Comparison of ENCODE assay signal across 9 cellular contexts in the genomic region with DNA sequence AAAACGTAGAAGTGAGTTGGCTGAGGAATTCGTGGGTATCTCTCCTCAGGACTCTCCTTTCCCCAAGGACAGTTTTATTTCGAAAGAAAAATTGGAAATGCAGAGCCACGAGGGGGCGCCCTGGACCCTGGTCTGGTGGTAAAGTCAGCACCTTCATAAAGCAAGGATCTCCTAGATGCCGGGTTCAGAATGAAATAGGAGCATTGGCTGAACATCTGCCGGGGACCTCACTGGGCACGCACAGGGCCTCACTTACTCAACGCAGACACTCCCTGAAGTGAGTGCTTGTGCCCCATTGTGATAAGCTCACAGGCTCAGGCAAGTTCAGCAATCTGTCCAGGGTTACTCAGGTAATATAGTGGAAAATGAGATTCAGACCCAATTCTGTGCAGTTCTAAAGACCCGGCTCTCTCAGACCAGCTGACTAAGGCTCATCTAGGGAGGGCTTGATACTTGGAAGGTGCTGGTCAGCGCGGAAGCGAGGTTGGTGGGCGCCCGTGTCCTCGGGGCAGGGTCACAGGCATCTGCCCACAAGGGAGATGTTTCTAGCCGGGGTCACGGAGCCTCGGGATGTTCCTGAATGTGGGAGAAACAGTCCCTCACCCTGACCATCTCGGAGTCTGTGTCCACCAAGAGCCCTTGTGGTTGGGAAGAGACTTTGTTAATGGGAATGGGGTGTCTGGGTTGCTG. TPM values are rescaled to one million over a fixed set of nuclear protein-coding genes. Genes with fewer than 3 reads are reported as not detected.
DNase-seq lines count a peak whose midpoint lies in the region; ATAC-seq and TF ChIP-seq lines count a peak whose summit lies in the region.
"Had no signal": no experiment of that assay in that cellular context is flagged by ENCODE, and none has a peak within 500 bp of the region (broad histone marks: within the 10 kb centered on the region; RNA-seq: fewer than 3 reads in every experiment).

No MANE protein-coding gene starts in this region.

- H3K36me3 Mint-ChIP-seq in osteocyte (ENCODE audit: unreplicated experiment), result no peaks in the 10 kb centered on the region

- H3K27me3 Mint-ChIP-seq in osteocyte (ENCODE audit: unreplicated experiment), result peaks cover 37% of the 10 kb centered on the region

- peaks cover 18% of the 10 kb centered on the region for H3K27me3 ChIP-seq in HL-60 (ENCODE audit: insufficient read depth, poor library complexity, severe bottlenecking)

- DNase-seq in COLO829 (ENCODE audit: low spot score) (peak; percentile 77), HL-60 (ENCODE audit: low read depth in 1 of 2, low spot score in 1 of 2) (peak; percentile 24 to 66), NCI-H82 treated with DMSO at 0.1 percent for 48 hours (lab: John Stamatoyannopoulos, UW; ENCODE audit: unreplicated experiment) (peak; percentile 16), fibroblast of peridontal ligament (ENCODE audit: extremely low read depth) (peak; percentile 64), osteocyte (ENCODE audit: extremely low spot score, unreplicated experiment) (peak; percentile 88)
- DNase-seq in activated CD8-positive, alpha-beta memory T cell treated with anti-CD3 and anti-CD28 coated beads for 48 hours (ENCODE audit: low read depth in 2 of 3, low spot score in 2 of 3), result peak; percentile 23 to 57 (median 44)

- no peak overlapping the region for H3K4me3 ChIP-seq in HL-60 (replicated peaks; ENCODE audit: insufficient read depth, low read length)

- H3K27ac ChIP-seq in HL-60 (replicated peaks), result no peak overlapping the region

- H3K4me3 Mint-ChIP-seq in osteocyte (ENCODE audit: unreplicated experiment), result no peak overlapping the region

- no peaks in the 10 kb centered on the region for H3K9me3 Mint-ChIP-seq in osteocyte (ENCODE audit: unreplicated experiment)
- H3K9me3 Mint-ChIP-seq: IgD-negative memory B cell had no signal

- no peak overlapping the region for H3K27ac Mint-ChIP-seq in osteocyte (ENCODE audit: unreplicated experiment)
- H3K27ac Mint-ChIP-seq: IgD-negative memory B cell had no signal

- no peaks in the 10 kb centered on the region for H3K4me1 Mint-ChIP-seq in osteocyte (ENCODE audit: unreplicated experiment)

- ATAC-seq in GM18498 (IDR thresholded peaks at IDR 0.05; ENCODE audit: unreplicated experiment), result no peak
- no peak for ATAC-seq in HG03025 (IDR thresholded peaks at IDR 0.05; ENCODE audit: low FRiP score, unreplicated experiment)

- peak; percentile 33 for TF ChIP-seq CTCF in HL-60 (IDR thresholded peaks at IDR 0.05; ENCODE audit: insufficient read depth, low read length)
- TF ChIP-seq CTCF in osteocyte (IDR thresholded peaks at IDR 0.05), result peak; percentile 69

RNA-seq across cellular contexts. Expression of gene ETV3, which starts 55.7 kb away (rescaled TPM):
- 27.7 and 28.5 TPM in 2 replicates for total RNA-seq in osteocyte

Comparison
In these comparisons a context has a peak if more than half of its experiments do, and no peak if none do; other contexts are left out.
1. DNase-seq: peak in every context shown above with its lines; median percentile 88 in osteocyte; 77 in COLO829; 64 in fibroblast of peridontal ligament; 45 in HL-60; 44 in activated CD8-positive, alpha-beta memory T cell treated with anti-CD3 and anti-CD28 coated beads for 48 hours; 16 in NCI-H82 treated with DMSO at 0.1 percent for 48 hours.